Comparison of ENCODE assay signal across 8 cellular contexts in genomic region chrX:71181558-71181909, GRCh38. TPM values are rescaled to one million over a fixed set of nuclear protein-coding genes. Genes with fewer than 3 reads are reported as not detected.
DNase-seq lines count a peak whose midpoint lies in the region; ATAC-seq and TF ChIP-seq lines count a peak whose summit lies in the region.

No MANE protein-coding gene starts in this region.

- BruUV-seq in OCI-LY7 (replicated peaks; lab: Mats Ljungman, UMichigan) = no TSS peak

- peak overlapping the region; percentile 93 for H3K27ac ChIP-seq in OCI-LY7 (ENCODE audit: low read depth, low read length, poor library complexity, severe bottlenecking)

- H3K4me1 ChIP-seq in OCI-LY7 (ENCODE audit: insufficient read depth, low read length, poor library complexity, severe bottlenecking) = peaks cover 26% of the 10 kb centered on the region

- no peaks in the 10 kb centered on the region for H3K27me3 Mint-ChIP-seq in activated naive CD8-positive, alpha-beta T cell

- peaks cover 10% of the 10 kb centered on the region for H3K4me1 Mint-ChIP-seq in activated naive CD8-positive, alpha-beta T cell (ENCODE audit: low read depth)

- intact Hi-C loops in OCI-LY7 (cut with micrococcal nuclease; ENCODE audit: unreplicated experiment) = no loop called here

- peak overlapping the region; percentile 93 for H3K4me3 Mint-ChIP-seq in activated naive CD8-positive, alpha-beta T cell

- POLR2A ChIA-PET in OCI-LY7 (lab: Charles Lee) = interaction anchor here (0.7 to 3.9 kb wide), 5 partner anchors 16 to 1468 kb away, joined by 3 to 46 read pairs (median 4); partner anchors contain the start of genes MED12, NONO and ZMYM3

- H3K36me3 ChIP-seq in OCI-LY7 (ENCODE audit: insufficient read depth, low read length) = peaks cover 44% of the 10 kb centered on the region

- peak overlapping the region; percentile 66 for H3K4me3 ChIP-seq in OCI-LY7 (ENCODE audit: low read depth, low read length, poor library complexity, severe bottlenecking)
- peak overlapping the region; percentile 35 for H3K4me3 ChIP-seq in iPS-11a (ENCODE audit: low read depth, low read length)

- no peaks in the 10 kb centered on the region for H3K9me3 Mint-ChIP-seq in activated naive CD8-positive, alpha-beta T cell (ENCODE audit: low read depth)

- no peak for TF ChIP-seq CTCF in OCI-LY7 (conservative IDR thresholded peaks at IDR 0.05; ENCODE audit: low read length)

- H2AFZ ChIP-seq in OCI-LY7 (ENCODE audit: low read length) = peak overlapping the region; percentile 85; the same call in 1 of the 2 replicates

- H3K9me3 ChIP-seq in OCI-LY7 (ENCODE audit: low read length) = no peaks in the 10 kb centered on the region

- peak overlapping the region; percentile 81 for H3K4me2 ChIP-seq in OCI-LY7 (ENCODE audit: low read length)

- no peaks in the 10 kb centered on the region for H4K20me1 ChIP-seq in OCI-LY7 (ENCODE audit: insufficient read depth, low read length)

- H3K9me2 ChIP-seq in OCI-LY7 (ENCODE audit: insufficient read depth, low read length) = no peaks in the 10 kb centered on the region

- ATAC-seq in GM18505 (IDR thresholded peaks at IDR 0.05; ENCODE audit: unreplicated experiment) = peak; percentile 31
- peak; percentile 39 for ATAC-seq in HG02588 (IDR thresholded peaks at IDR 0.05; ENCODE audit: unreplicated experiment)

- CTCF ChIA-PET in OCI-LY7 (lab: Charles Lee; ENCODE audit: unreplicated experiment) = interaction anchor here (1.6 kb wide), 1 partner anchor 16 kb away, joined by 4 read pairs; no protein-coding TSS in a partner anchor

- TF ChIP-seq POLR2A in GM18505 (IDR thresholded peaks at IDR 0.05; ENCODE audit: borderline replicate concordance, extremely low read depth, insufficient read depth, insufficient read length) = no peak

- peak overlapping the region; percentile 99 for H3K27ac Mint-ChIP-seq in activated naive CD8-positive, alpha-beta T cell

- no peaks in the 10 kb centered on the region for H3K36me3 Mint-ChIP-seq in activated naive CD8-positive, alpha-beta T cell

- H3K79me2 ChIP-seq in OCI-LY7 (ENCODE audit: insufficient read depth, low read depth, low read length) = no peaks in the 10 kb centered on the region

- peak; percentile 57 for DNase-seq in OCI-LY7 (ENCODE audit: low spot score)
- DNase-seq in stimulated activated CD4-positive, alpha-beta T cell treated with anti-CD3 and anti-CD28 coated beads, Interleukin-1b, Interleukin-23, amount 100 ng/mL, for 24 hours (ENCODE audit: low read depth in 4 of 4, low spot score in 1 of 4) = peak in 3 of 4 experiments; percentile 22 to 28 (median 24)
- no peak for DNase-seq in NOMO-1 treated with dmso at 0.1 percent for 144 hours (lab: John Stamatoyannopoulos, UW; ENCODE audit: unreplicated experiment)
- DNase-seq in hepatic stellate cell (ENCODE audit: low spot score) = no peak

RNA-seq across cellular contexts. Expression of gene NLGN3, which starts 36.9 kb away (rescaled TPM):
- 0.51 and 0.57 TPM in 2 replicates for total RNA-seq in OCI-LY7 (2014; rRNA removed; shearing (Covaris generic))
- 1.3 and 1.7 TPM in 2 replicates for total RNA-seq in OCI-LY7 (2022)

RNA-seq across cellular contexts. Expression of gene GJB1, which starts 41.5 kb away (rescaled TPM):
- not detected in 2 replicates for total RNA-seq in OCI-LY7 (2014; rRNA removed; shearing (Covaris generic))
- not detected in 2 replicates for total RNA-seq in OCI-LY7 (2022)

Comparison
In these comparisons a context has a peak if more than half of its experiments do, and no peak if none do; other contexts are left out.
1. DNase-seq: peak in OCI-LY7 (single experiment) and stimulated activated CD4-positive, alpha-beta T cell treated with anti-CD3 and anti-CD28 coated beads, Interleukin-1b, Interleukin-23, amount 100 ng/mL, for 24 hours (3 of 4); none in NOMO-1 treated with dmso at 0.1 percent for 144 hours (single experiment) and hepatic stellate cell (single experiment).